In the genomic region with DNA sequence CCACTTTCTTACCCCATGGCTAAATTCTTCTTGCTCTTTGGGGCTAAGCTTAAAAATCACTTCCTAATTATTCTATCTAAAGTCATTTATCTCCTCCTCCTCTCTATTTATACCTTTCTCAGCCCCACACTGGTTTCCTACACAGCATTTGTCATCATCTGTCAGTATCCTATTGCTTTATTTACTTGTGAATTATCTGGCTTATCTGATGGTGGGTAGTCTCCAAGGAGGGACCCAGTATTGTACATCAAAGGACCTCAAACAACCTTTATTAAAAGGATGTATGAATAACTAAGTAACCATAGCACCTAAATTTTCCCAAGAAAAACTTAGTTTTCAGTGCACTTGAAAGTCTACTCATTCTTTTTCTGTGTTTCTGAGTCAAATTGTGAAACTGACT, we compare ENCODE assay signal across 19 cellular contexts.
DNase-seq lines count a peak whose midpoint lies in the region; ATAC-seq and TF ChIP-seq lines count a peak whose summit lies in the region.
"Had no signal": no experiment of that assay in that cellular context is flagged by ENCODE, and none has a peak within 500 bp of the region (broad histone marks: within the 10 kb centered on the region; RNA-seq: fewer than 3 reads in every experiment).

No MANE protein-coding gene starts in this region.

- no peak overlapping the region for H2BK120ac ChIP-seq in IMR-90 (ENCODE audit: low read depth, low read length)

- no peak overlapping the region for H2BK5ac ChIP-seq in IMR-90 (ENCODE audit: low read depth, low read length, poor library complexity, severe bottlenecking)

- H4K8ac ChIP-seq in IMR-90 (ENCODE audit: low read depth in 2 of 2, low read length in 2 of 2) = peak overlapping the region in 1 of 2 experiments; percentile 47; a peak in 1 of 4 replicates

- H3K56ac ChIP-seq in IMR-90 (ENCODE audit: extremely low read depth, insufficient read depth, low read length) = no peak overlapping the region

- TF ChIP-seq POLR2A in IMR-90 (IDR thresholded peaks at IDR 0.05; ENCODE audit: low read depth, low read length) = no peak

- no peak overlapping the region for H3K18ac ChIP-seq in IMR-90 (ENCODE audit: low read depth, low read length)

- BruUV-seq in IMR-90 (replicated peaks; lab: Mats Ljungman, UMichigan) (no TSS peak), mammary epithelial cell (replicated peaks; lab: Mats Ljungman, UMichigan) (no TSS peak)

- H3K9me3 Mint-ChIP-seq in neural crest cell = no peaks in the 10 kb centered on the region
- H3K9me3 Mint-ChIP-seq in stimulated activated naive B cell treated with anti-CD40 and anti-IgM and Interleukin-4, amounts not matched to agents 10 μg/mL and 1 μg/mL and 100 μg/mL, for 72 hours = peaks cover 0 to 3% of the 10 kb centered on the region in 2 donors
- H3K9me3 Mint-ChIP-seq: CD8-positive, alpha-beta T cell had no signal

- H4K5ac ChIP-seq in IMR-90 (ENCODE audit: low read depth, low read length) = no peak overlapping the region

- POLR2A ChIA-PET in IMR-90 (lab: Charles Lee; ENCODE audit: unreplicated experiment) = no interaction called here

- H4K91ac ChIP-seq in IMR-90 (ENCODE audit: insufficient read depth, low read depth, low read length) = no peak overlapping the region

- H3K23ac ChIP-seq in IMR-90 (ENCODE audit: low read depth, low read length) = no peak overlapping the region

- H3K27me3 Mint-ChIP-seq in neural crest cell (ENCODE audit: low read depth) = no peaks in the 10 kb centered on the region
- H3K27me3 Mint-ChIP-seq in stimulated activated naive B cell treated with anti-CD40 and anti-IgM and Interleukin-4, amounts not matched to agents 10 μg/mL and 1 μg/mL and 100 μg/mL, for 72 hours = no peaks in the 10 kb centered on the region

- DNase-seq in DMS53 (lab: John Stamatoyannopoulos, UW) = peak; percentile 17
- no peak for DNase-seq in DMS53 treated with DMSO at 0.1 percent for 48 hours (lab: John Stamatoyannopoulos, UW; ENCODE audit: unreplicated experiment)
- no peak for DNase-seq in IMR-90
- no peak for DNase-seq in mammary epithelial cell
- DNase-seq in neural crest cell (ENCODE audit: low read depth, low spot score) = no peak
- DNase-seq in NCI-H1092 treated with DMSO at 0.1 percent for 48 hours (lab: John Stamatoyannopoulos, UW) = no peak
- no peak for DNase-seq in Kasumi-1 (lab: John Stamatoyannopoulos, UW)
- no peak for DNase-seq in stimulated activated naive B cell treated with anti-CD40 and anti-IgM and Interleukin-4, amounts not matched to agents 10 μg/mL and 1 μg/mL and 100 μg/mL, for 72 hours
- DNase-seq: Calu3; CD8-positive, alpha-beta T cell; DMS 273 treated with DMSO at 0.1 percent for 48 hours; DMS79; GDM1; GOT3; H7 had no signal

- no peaks in the 10 kb centered on the region for H3K9me3 ChIP-seq in IMR-90 (ENCODE audit: control insufficient read depth, insufficient read depth, low read length)
- peaks cover 5% of the 10 kb centered on the region for H3K9me3 ChIP-seq in mammary epithelial cell (replicated peaks; ENCODE audit: insufficient read depth, low read length)
- H3K9me3 ChIP-seq: BLaER1 had no signal

- CTCF ChIA-PET in IMR-90 (lab: Yijun Ruan, JAX) = no interaction called here
- CTCF ChIA-PET in mammary epithelial cell (lab: Charles Lee; ENCODE audit: low non-redundant PET) = no interaction called here

- H3K4ac ChIP-seq in IMR-90 (ENCODE audit: low read depth, low read length) = no peak overlapping the region

- H3K9ac ChIP-seq in IMR-90 (ENCODE audit: low read depth, low read length) = no peak overlapping the region
- no peak overlapping the region for H3K9ac ChIP-seq in mammary epithelial cell (ENCODE audit: insufficient read depth, low read length)
- H3K9ac ChIP-seq: BLaER1 had no signal

- H4K20me1 ChIP-seq in IMR-90 (ENCODE audit: insufficient read depth, low read length) (no peaks in the 10 kb centered on the region), mammary epithelial cell (ENCODE audit: insufficient read depth, low read length) (no peaks in the 10 kb centered on the region)
- H4K20me1 ChIP-seq: BLaER1 had no signal

- intact Hi-C loops in IMR-90 (cut with micrococcal nuclease) = no loop called here
- intact Hi-C loops in mammary epithelial cell (cut with micrococcal nuclease) = no loop called here

- peak overlapping the region; percentile 43 for H3K27ac Mint-ChIP-seq in neural crest cell (ENCODE audit: unreplicated experiment)
- H3K27ac Mint-ChIP-seq in stimulated activated naive B cell treated with anti-CD40 and anti-IgM and Interleukin-4, amounts not matched to agents 10 μg/mL and 1 μg/mL and 100 μg/mL, for 72 hours = no peak overlapping the region
- H3K27ac Mint-ChIP-seq: CD14-positive monocyte; CD8-positive, alpha-beta T cell had no signal

- TF ChIP-seq CTCF in IMR-90 (conservative IDR thresholded peaks at IDR 0.05; ENCODE audit: low read depth, low read length) (no peak), mammary epithelial cell (conservative IDR thresholded peaks at IDR 0.05 in 1 of 2, IDR thresholded peaks at IDR 0.05 in 1 of 2; ENCODE audit: extremely low read depth in 1 of 2, insufficient read depth in 1 of 2, low read depth in 1 of 2, low read length in 2 of 2) (no peak), neural crest cell (conservative IDR thresholded peaks at IDR 0.05) (no peak)

- H3K36me3 ChIP-seq in IMR-90 (ENCODE audit: control insufficient read depth, insufficient read depth, low read length) (no peaks in the 10 kb centered on the region), mammary epithelial cell (ENCODE audit: insufficient read depth, low read length) (no peaks in the 10 kb centered on the region)
- H3K36me3 ChIP-seq: BLaER1 had no signal

- H3K9me1 ChIP-seq in IMR-90 (ENCODE audit: insufficient read depth, low read length) = peaks cover 4% of the 10 kb centered on the region

- no peak overlapping the region for H3K4me3 Mint-ChIP-seq in neural crest cell
- no peak overlapping the region for H3K4me3 Mint-ChIP-seq in stimulated activated naive B cell treated with anti-CD40 and anti-IgM and Interleukin-4, amounts not matched to agents 10 μg/mL and 1 μg/mL and 100 μg/mL, for 72 hours
- H3K4me3 Mint-ChIP-seq: CD14-positive monocyte; CD8-positive, alpha-beta T cell had no signal

- peak overlapping the region; percentile 58; the same call in 1 of the 2 replicates for H2BK20ac ChIP-seq in IMR-90 (ENCODE audit: low read depth, low read length)

- dilution Hi-C loops in IMR-90 (cut with HindIII; ENCODE audit: low sequenced_read_pairs, unreplicated experiment) (no loop called here), mammary epithelial cell (cut with HindIII; ENCODE audit: low sequenced_read_pairs) (no loop called here)

- H3K4me2 ChIP-seq in IMR-90 (ENCODE audit: low read depth, low read length) (no peak overlapping the region), mammary epithelial cell (ENCODE audit: insufficient read depth, low read depth, low read length) (no peak overlapping the region)
- H3K4me2 ChIP-seq: BLaER1 had no signal

- in situ Hi-C loops in IMR-90 (cut with MboI; ENCODE audit: low sequenced_read_pairs) (no loop called here), mammary epithelial cell (cut with MboI; ENCODE audit: low sequenced_read_pairs in 2 of 2) (no loop called here)

- no peak for TF ChIP-seq RAD21 in IMR-90 (IDR thresholded peaks at IDR 0.05; ENCODE audit: low read length)

- H3K79me2 ChIP-seq in mammary epithelial cell (ENCODE audit: insufficient read depth, low read length) = no peaks in the 10 kb centered on the region

- H2BK15ac ChIP-seq in IMR-90 (ENCODE audit: low read depth, low read length) = no peak overlapping the region

- H3K14ac ChIP-seq in IMR-90 (replicated peaks; ENCODE audit: low read depth, low read length) = no peak overlapping the region

- H2AK5ac ChIP-seq in IMR-90 (ENCODE audit: low read depth, low read length) = no peak overlapping the region

- H3K4me1 ChIP-seq in IMR-90 (ENCODE audit: control insufficient read depth, insufficient read depth, low read length) = peaks cover 16% of the 10 kb centered on the region
- H3K4me1 ChIP-seq in mammary epithelial cell (ENCODE audit: insufficient read depth, low read length) = peaks cover 63% of the 10 kb centered on the region

- H3K27me3 ChIP-seq in IMR-90 (ENCODE audit: control insufficient read depth, insufficient read depth, low read length) (no peaks in the 10 kb centered on the region), mammary epithelial cell (ENCODE audit: insufficient read depth, low read length) (no peaks in the 10 kb centered on the region)
- H3K27me3 ChIP-seq: BLaER1 had no signal

- ATAC-seq in IMR-90 (ENCODE audit: low read depth) = no peak
- ATAC-seq in stimulated activated naive B cell treated with anti-CD40 and anti-IgM and Interleukin-4, amounts not matched to agents 10 μg/mL and 1 μg/mL and 100 μg/mL, for 72 hours (replicated peaks) = no peak
- ATAC-seq: CD8-positive, alpha-beta T cell; HCT116 had no signal

- H2AFZ ChIP-seq in IMR-90 (replicated peaks; ENCODE audit: low read length, poor library complexity) (no peak overlapping the region), mammary epithelial cell (ENCODE audit: low read depth, low read length) (peak overlapping the region; percentile 37)

- H3K27ac ChIP-seq in IMR-90 (ENCODE audit: insufficient read depth, low read length) (no peak overlapping the region), mammary epithelial cell (ENCODE audit: insufficient read depth, low read depth, low read length) (no peak overlapping the region)
- H3K27ac ChIP-seq: 22Rv1, BLaER1 had no signal

- H3K4me1 Mint-ChIP-seq in neural crest cell = peaks cover 9% of the 10 kb centered on the region
- H3K4me1 Mint-ChIP-seq in stimulated activated naive B cell treated with anti-CD40 and anti-IgM and Interleukin-4, amounts not matched to agents 10 μg/mL and 1 μg/mL and 100 μg/mL, for 72 hours = peaks cover 0 to 2% of the 10 kb centered on the region in 2 donors

- no peak overlapping the region for H2AK9ac ChIP-seq in IMR-90 (replicated peaks; ENCODE audit: low read depth, low read length, poor library complexity)

- H3K36me3 Mint-ChIP-seq in neural crest cell (ENCODE audit: low read depth) = no peaks in the 10 kb centered on the region
- H3K36me3 Mint-ChIP-seq in stimulated activated naive B cell treated with anti-CD40 and anti-IgM and Interleukin-4, amounts not matched to agents 10 μg/mL and 1 μg/mL and 100 μg/mL, for 72 hours = no peaks in the 10 kb centered on the region
- H3K36me3 Mint-ChIP-seq: CD14-positive monocyte; CD8-positive, alpha-beta T cell had no signal

- H3K79me1 ChIP-seq in IMR-90 (ENCODE audit: low read depth in 1 of 2, low read length in 2 of 2) = no peaks in the 10 kb centered on the region

- H3K4me3 ChIP-seq in IMR-90 (ENCODE audit: insufficient read depth, low read depth, low read length) = no peak overlapping the region
- no peak overlapping the region for H3K4me3 ChIP-seq in mammary epithelial cell (replicated peaks in 1 of 3; ENCODE audit: insufficient read depth in 1 of 3, low read depth in 2 of 3, low read length in 3 of 3)
- H3K4me3 ChIP-seq: BLaER1 had no signal

TF ChIP-seq in IMR-90, 13 proteins besides CTCF, POLR2A, EP300 and RAD21:
- TF ChIP-seq MAZ (IDR thresholded peaks at IDR 0.05; ENCODE audit: borderline replicate concordance, low read depth, low read length) (no peak), RCOR1 (IDR thresholded peaks at IDR 0.05; ENCODE audit: insufficient replicate concordance, low read length) (no peak), MAFK (IDR thresholded peaks at IDR 0.05; ENCODE audit: low read depth, low read length) (no peak)
